Comparison of ENCODE assay signal across 1 cellular context in the genomic region with DNA sequence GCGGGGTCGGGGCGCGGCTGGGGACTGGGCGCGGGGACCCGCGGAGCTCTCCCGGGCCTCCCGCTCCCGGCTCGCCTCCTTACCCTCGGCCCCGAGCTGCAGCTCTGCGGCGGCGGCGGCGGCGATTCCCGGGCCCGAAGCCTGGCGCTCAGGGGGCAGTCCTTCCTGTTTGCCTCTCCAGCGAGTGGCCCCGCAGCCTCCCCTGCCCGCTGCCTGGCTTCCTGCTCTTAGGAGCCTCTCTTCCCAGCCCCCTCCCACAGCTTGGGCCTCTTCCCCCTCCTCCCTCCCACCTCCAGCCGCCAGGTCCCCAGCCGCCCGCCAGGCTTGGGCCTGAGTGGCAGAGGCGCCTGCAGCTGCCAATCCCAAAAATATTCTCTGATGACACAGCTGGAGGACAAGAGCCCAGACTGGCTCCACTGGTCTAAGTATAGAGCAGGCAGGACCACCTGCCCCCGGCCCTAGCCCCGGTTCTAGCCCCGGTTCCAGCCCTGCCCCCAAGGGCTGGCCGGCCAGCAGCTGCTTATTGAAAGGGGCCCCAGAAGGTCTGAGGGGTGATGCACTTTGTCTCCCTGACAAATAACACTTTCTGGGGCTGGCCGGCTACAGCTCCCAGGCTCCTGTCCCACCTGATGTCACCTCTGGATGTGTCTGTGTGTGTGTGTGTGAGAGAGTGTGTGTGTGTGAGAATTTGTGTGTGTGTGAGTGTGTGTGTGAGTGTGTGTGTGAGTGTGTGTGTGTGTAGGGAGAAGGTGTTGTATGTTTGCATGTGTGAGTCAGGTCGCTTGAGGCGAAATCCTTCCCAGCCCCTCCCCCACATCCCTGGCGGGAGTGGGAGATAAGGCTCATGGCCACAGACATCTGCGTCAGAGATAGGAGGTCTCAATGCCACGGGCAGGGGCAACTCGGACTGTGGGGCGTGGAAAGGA.
A peak's percentile ranks its signal among the peaks of the same experiment; 100 is the strongest.
TF ChIP-seq lines count a peak whose summit lies in the region.

TSS of gene OBSL1 (minus strand) at position 229 of the 926 bp plus-strand sequence. CDS start 307 bp downstream, outside the sequence.

TF ChIP-seq in H1, 55 proteins besides CTCF, POLR2A, EP300 and RAD21:
- TF ChIP-seq NRF1 (IDR thresholded peaks at IDR 0.05; ENCODE audit: low read depth, low read length) (no peak), E2F6 (IDR thresholded peaks at IDR 0.05) (peak; percentile 17; the same call in 1 of the 2 replicates), TCF12 (IDR thresholded peaks at IDR 0.05; ENCODE audit: low read depth, low read length) (no peak), TAF1 (IDR thresholded peaks at IDR 0.05; ENCODE audit: low read depth, low read length) (peak; percentile 65), SP2 (IDR thresholded peaks at IDR 0.05; ENCODE audit: low read length) (no peak), BRCA1 (IDR thresholded peaks at IDR 0.05; ENCODE audit: low read depth, low read length) (no peak), POLR2AphosphoS5 (IDR thresholded peaks at IDR 0.05; ENCODE audit: low read depth, low read length) (peak; percentile 22; the same call in 1 of the 2 replicates), EGR1 (IDR thresholded peaks at IDR 0.05; ENCODE audit: borderline replicate concordance, low read depth, low read length) (no peak), NANOG (IDR thresholded peaks at IDR 0.05; ENCODE audit: insufficient read depth, low read depth, low read length, poor library complexity, severe bottlenecking) (no peak), CREB1 (IDR thresholded peaks at IDR 0.05) (peak; percentile 46; the same call in 1 of the 2 replicates), USF2 (IDR thresholded peaks at IDR 0.05; ENCODE audit: low read length) (no peak), SIRT6 (IDR thresholded peaks at IDR 0.05; ENCODE audit: low read length) (no peak), MAFK (IDR thresholded peaks at IDR 0.05; ENCODE audit: low read depth, low read length) (no peak), SIN3A (conservative IDR thresholded peaks at IDR 0.05 in 1 of 2, IDR thresholded peaks at IDR 0.05 in 1 of 2; ENCODE audit: low read depth in 1 of 2, low read length in 2 of 2) (0 out of 4 replicates have a peak, but pooled peaks of 1 of the 2 experiments have one; percentile 22), TEAD4 (IDR thresholded peaks at IDR 0.05; ENCODE audit: low read depth, low read length) (0 out of 2 replicates have a peak, but pooled peaks have one; percentile 13), CHD2 (IDR thresholded peaks at IDR 0.05; ENCODE audit: low read length) (no peak), SP1 (IDR thresholded peaks at IDR 0.05; ENCODE audit: low read depth, low read length) (0 out of 2 replicates have a peak, but pooled peaks have one; percentile 18), TAF7 (optimal IDR thresholded peaks at IDR 0.05; ENCODE audit: borderline replicate concordance, low read depth, low read length) (peak; percentile 39), RBBP5 (IDR thresholded peaks at IDR 0.05; ENCODE audit: borderline replicate concordance, low read depth, low read length) (peak; percentile 72), SRF (IDR thresholded peaks at IDR 0.05; ENCODE audit: low read depth, low read length) (no peak)
- TF ChIP-seq, protein P1, sequence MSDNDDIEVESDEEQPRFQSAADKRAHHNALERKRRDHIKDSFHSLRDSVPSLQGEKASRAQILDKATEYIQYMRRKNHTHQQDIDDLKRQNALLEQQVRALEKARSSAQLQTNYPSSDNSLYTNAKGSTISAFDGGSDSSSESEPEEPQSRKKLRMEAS (IDR thresholded peaks at IDR 0.05) = peak; percentile 20; the same call in 1 of the 2 replicates
